Comparison of ENCODE assay signal across 33 cellular contexts in the genomic region with DNA sequence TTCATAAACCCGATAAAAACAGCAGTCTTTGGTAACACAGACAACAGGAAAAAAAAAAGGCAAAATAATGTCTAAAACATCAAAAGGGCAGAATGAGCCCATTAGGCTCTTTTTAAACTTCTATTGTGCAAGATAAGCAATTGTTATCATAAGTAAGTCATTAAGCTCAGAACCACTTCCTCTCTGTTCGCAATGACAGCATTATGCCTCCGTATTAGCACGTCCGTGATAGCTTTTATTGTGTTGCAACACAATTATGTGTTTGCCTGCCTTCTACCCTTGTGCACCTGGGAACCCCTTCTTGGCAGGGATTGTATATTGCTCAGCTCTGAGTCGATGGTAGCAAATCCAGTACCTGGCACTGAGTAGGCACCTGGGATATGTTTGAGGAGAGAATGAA.
DNase-seq lines count a peak whose midpoint lies in the region; ATAC-seq and TF ChIP-seq lines count a peak whose summit lies in the region.
"Had no signal": no experiment of that assay in that cellular context is flagged by ENCODE, and none has a peak within 500 bp of the region (broad histone marks: within the 10 kb centered on the region; RNA-seq: fewer than 3 reads in every experiment).

No MANE protein-coding gene starts in this region.

- H3K36me3 Mint-ChIP-seq in GM23338 (ENCODE audit: low read depth), result peaks cover 17% of the 10 kb centered on the region; the same call in 2 of the 3 replicates
- H3K36me3 Mint-ChIP-seq: activated naive CD8-positive, alpha-beta T cell treated with anti-CD3 and anti-CD28 coated beads, Interleukin-2, amount 10 ng/mL, durations not matched to agents 7 days and 5 days; stimulated activated naive B cell treated with anti-CD40 and anti-IgM and Interleukin-4, amounts not matched to agents 10 μg/mL and 1 μg/mL and 100 μg/mL, for 72 hours had no signal

- no peaks in the 10 kb centered on the region for H3K27me3 ChIP-seq in GM23338 (ENCODE audit: insufficient read depth)
- H3K27me3 ChIP-seq: ascending aorta, gastroesophageal sphincter, suprapubic skin had no signal

- no peaks in the 10 kb centered on the region for H3K79me2 ChIP-seq in GM23338 (replicated peaks; ENCODE audit: insufficient read depth)

- peaks cover 4% of the 10 kb centered on the region for H3K27me3 Mint-ChIP-seq in GM23338 (ENCODE audit: insufficient read depth, low read depth, poor library complexity)
- H3K27me3 Mint-ChIP-seq: activated CD4-positive, alpha-beta T cell treated with anti-CD3 and anti-CD28 coated beads for 36 hours; stimulated activated naive B cell treated with anti-CD40 and anti-IgM and Interleukin-4, amounts not matched to agents 10 μg/mL and 1 μg/mL and 100 μg/mL, for 72 hours had no signal

- peaks cover 27% of the 10 kb centered on the region for H3K4me1 Mint-ChIP-seq in GM23338
- H3K4me1 Mint-ChIP-seq: stimulated activated naive B cell treated with anti-CD40 and anti-IgM and Interleukin-4, amounts not matched to agents 10 μg/mL and 1 μg/mL and 100 μg/mL, for 72 hours had no signal

- no peak overlapping the region for H3K4me2 ChIP-seq in GM23338
- H3K4me2 ChIP-seq: SK-N-SH had no signal

- H3K4me1 ChIP-seq in GM23338 (ENCODE audit: insufficient read depth), result 0 out of 2 replicates have a peak, but pooled peaks cover 12% of the 10 kb centered on the region
- H3K4me1 ChIP-seq: ascending aorta, Caco-2, gastroesophageal sphincter, suprapubic skin had no signal

- H3K4me3 Mint-ChIP-seq in GM23338, result no peak overlapping the region
- H3K4me3 Mint-ChIP-seq: activated CD4-positive, alpha-beta T cell treated with anti-CD3 and anti-CD28 coated beads for 36 hours; activated CD8-positive, alpha-beta T cell treated with anti-CD3 and anti-CD28 coated beads, Interleukin-2, amount 10 ng/mL, durations not matched to agents 7 days and 5 days; activated naive CD8-positive, alpha-beta T cell treated with anti-CD3 and anti-CD28 coated beads, Interleukin-2, amount 10 ng/mL, durations not matched to agents 7 days and 5 days; dendritic cell treated with granulocyte-macrophage colony-stimulating factor and Interleukin-4, amounts not matched to agents 40 ng/mL and 50 ng/mL, for 4 days; endodermal cell; stimulated activated naive B cell treated with anti-CD40 and anti-IgM and Interleukin-4, amounts not matched to agents 10 μg/mL and 1 μg/mL and 100 μg/mL, for 72 hours had no signal

- H3K9me3 Mint-ChIP-seq in GM23338, result peaks cover 17% of the 10 kb centered on the region
- H3K9me3 Mint-ChIP-seq: activated naive CD8-positive, alpha-beta T cell treated with anti-CD3 and anti-CD28 coated beads, Interleukin-2, amount 10 ng/mL, durations not matched to agents 7 days and 5 days; dendritic cell treated with granulocyte-macrophage colony-stimulating factor and Interleukin-4, amounts not matched to agents 40 ng/mL and 50 ng/mL, for 4 days; endodermal cell; stimulated activated naive B cell treated with anti-CD40 and anti-IgM and Interleukin-4, amounts not matched to agents 10 μg/mL and 1 μg/mL and 100 μg/mL, for 72 hours had no signal

- no peak overlapping the region for H3K27ac ChIP-seq in GM23338 (ENCODE audit: low read depth)
- H3K27ac ChIP-seq: ascending aorta, gastroesophageal sphincter, suprapubic skin had no signal

- TF ChIP-seq CTCF in NB4 (IDR thresholded peaks at IDR 0.05; ENCODE audit: low read depth, low read length) (no peak), fibroblast of mammary gland (conservative IDR thresholded peaks at IDR 0.05; ENCODE audit: control insufficient read depth, insufficient read depth, low read depth, low read length) (no peak), GM23338 (conservative IDR thresholded peaks at IDR 0.05; ENCODE audit: low read depth in 2 of 2) (no peak)

- H3K4me3 ChIP-seq in NB4 (ENCODE audit: low read depth, low read length), result no peak overlapping the region
- H3K4me3 ChIP-seq in fibroblast of mammary gland (ENCODE audit: control insufficient read depth, low read depth, low read length), result no peak overlapping the region
- H3K4me3 ChIP-seq in GM23338, result no peak overlapping the region
- H3K4me3 ChIP-seq: ascending aorta, gastroesophageal sphincter, suprapubic skin had no signal

- no peak overlapping the region for H2AFZ ChIP-seq in GM23338

- H3F3A ChIP-seq in GM23338 (replicated peaks; ENCODE audit: low read depth), result no peaks in the 10 kb centered on the region

- no peak for ATAC-seq in GM23338
- ATAC-seq: activated CD4-positive, alpha-beta T cell treated with anti-CD3 and anti-CD28 coated beads for 36 hours; activated CD8-positive, alpha-beta T cell treated with anti-CD3 and anti-CD28 coated beads, Interleukin-2, amount 10 ng/mL, durations not matched to agents 7 days and 5 days; gastroesophageal sphincter; left lobe of liver; sciatic nerve; stimulated activated naive B cell treated with anti-CD40 and anti-IgM and Interleukin-4, amounts not matched to agents 10 μg/mL and 1 μg/mL and 100 μg/mL, for 72 hours had no signal

- peak; percentile 7 for DNase-seq in HT1080 (ENCODE audit: low read depth)
- peak; percentile 46 for DNase-seq in NB4 (ENCODE audit: low read depth)
- peak; percentile 29 for DNase-seq in RPMI8226
- DNase-seq in fibroblast of mammary gland (ENCODE audit: low read depth), result peak; percentile 5
- DNase-seq in GM03348 (ENCODE audit: low spot score), result no peak
- no peak for DNase-seq in pons (ENCODE audit: low spot score)
- DNase-seq in GM23338 (ENCODE audit: low spot score), result no peak
- DNase-seq: activated CD4-positive, alpha-beta T cell treated with anti-CD3 and anti-CD28 coated beads for 36 hours; activated CD8-positive, alpha-beta T cell treated with anti-CD3 and anti-CD28 coated beads, Interleukin-2, amount 10 ng/mL, durations not matched to agents 7 days and 5 days; activated effector memory CD4-positive, alpha-beta T cell treated with anti-CD3 and anti-CD28 coated beads, Interleukin-2, amount 50 U/mL, for 16 hours; activated naive CD8-positive, alpha-beta T cell treated with anti-CD3 and anti-CD28 coated beads, Interleukin-2, amount 10 ng/mL, durations not matched to agents 7 days and 5 days; activated T-cell treated with anti-CD3 and anti-CD28 coated beads for 4 hours; C1 segment of cervical spinal cord; Caco-2; central memory CD4-positive, alpha-beta T cell; HCEC 1CT; hypothalamus; Kasumi-1; mesenchymal stem cell; NCI-H1105 treated with DMSO at 0.1 percent for 48 hours; NCI-H2107; NCI-H510A; SK-N-SH; stimulated activated CD4-positive, alpha-beta T cell treated with anti-CD3 and anti-CD28 coated beads, Interleukin-4, amount 100 ng/mL, for 4 hours; stimulated activated naive B cell treated with anti-CD40 and anti-IgM and Interleukin-4, amounts not matched to agents 10 μg/mL and 1 μg/mL and 100 μg/mL, for 72 hours had no signal

- H4K20me1 ChIP-seq in GM23338 (replicated peaks; ENCODE audit: insufficient read depth), result no peaks in the 10 kb centered on the region

- H3K36me3 ChIP-seq in GM23338 (ENCODE audit: insufficient read depth), result no peaks in the 10 kb centered on the region
- H3K36me3 ChIP-seq: ascending aorta, gastroesophageal sphincter, suprapubic skin had no signal

- H3K27ac Mint-ChIP-seq in GM23338, result no peak overlapping the region
- H3K27ac Mint-ChIP-seq: activated CD4-positive, alpha-beta T cell treated with anti-CD3 and anti-CD28 coated beads for 36 hours; activated CD8-positive, alpha-beta T cell treated with anti-CD3 and anti-CD28 coated beads, Interleukin-2, amount 10 ng/mL, durations not matched to agents 7 days and 5 days; activated naive CD8-positive, alpha-beta T cell treated with anti-CD3 and anti-CD28 coated beads, Interleukin-2, amount 10 ng/mL, durations not matched to agents 7 days and 5 days; dendritic cell treated with granulocyte-macrophage colony-stimulating factor and Interleukin-4, amounts not matched to agents 40 ng/mL and 50 ng/mL, for 4 days; endodermal cell; progenitor cell of endocrine pancreas; stimulated activated naive B cell treated with anti-CD40 and anti-IgM and Interleukin-4, amounts not matched to agents 10 μg/mL and 1 μg/mL and 100 μg/mL, for 72 hours had no signal

- no peaks in the 10 kb centered on the region for H3K9me2 ChIP-seq in GM23338 (ENCODE audit: insufficient read depth)
- H3K9me2 ChIP-seq: SK-N-SH had no signal

- no peak for TF ChIP-seq POLR2A in NB4 (IDR thresholded peaks at IDR 0.05; ENCODE audit: extremely low read depth, insufficient read length)

TF ChIP-seq in GM23338, 12 proteins besides CTCF, POLR2A, EP300 and RAD21:
- no peak for TF ChIP-seq EZH2 (IDR thresholded peaks at IDR 0.05; ENCODE audit: low read depth, unreplicated experiment)
- no peak for TF ChIP-seq ZNF114 (CRISPR knock-in tag; IDR thresholded peaks at IDR 0.05)
- TF ChIP-seq EZH2phosphoT487 (IDR thresholded peaks at IDR 0.05; ENCODE audit: unreplicated experiment), result no peak
- no peak for TF ChIP-seq CREB1 (CRISPR knock-in tag; IDR thresholded peaks at IDR 0.05; ENCODE audit: low read depth)

Comparison
In these comparisons a context has a peak if more than half of its experiments do, and no peak if none do; other contexts are left out.
1. DNase-seq: peak in HT1080 (single experiment), NB4 (single experiment), RPMI8226 (single experiment) and fibroblast of mammary gland (single experiment); none in GM03348 (single experiment), pons (single experiment) and GM23338 (single experiment).